In the genomic region with DNA sequence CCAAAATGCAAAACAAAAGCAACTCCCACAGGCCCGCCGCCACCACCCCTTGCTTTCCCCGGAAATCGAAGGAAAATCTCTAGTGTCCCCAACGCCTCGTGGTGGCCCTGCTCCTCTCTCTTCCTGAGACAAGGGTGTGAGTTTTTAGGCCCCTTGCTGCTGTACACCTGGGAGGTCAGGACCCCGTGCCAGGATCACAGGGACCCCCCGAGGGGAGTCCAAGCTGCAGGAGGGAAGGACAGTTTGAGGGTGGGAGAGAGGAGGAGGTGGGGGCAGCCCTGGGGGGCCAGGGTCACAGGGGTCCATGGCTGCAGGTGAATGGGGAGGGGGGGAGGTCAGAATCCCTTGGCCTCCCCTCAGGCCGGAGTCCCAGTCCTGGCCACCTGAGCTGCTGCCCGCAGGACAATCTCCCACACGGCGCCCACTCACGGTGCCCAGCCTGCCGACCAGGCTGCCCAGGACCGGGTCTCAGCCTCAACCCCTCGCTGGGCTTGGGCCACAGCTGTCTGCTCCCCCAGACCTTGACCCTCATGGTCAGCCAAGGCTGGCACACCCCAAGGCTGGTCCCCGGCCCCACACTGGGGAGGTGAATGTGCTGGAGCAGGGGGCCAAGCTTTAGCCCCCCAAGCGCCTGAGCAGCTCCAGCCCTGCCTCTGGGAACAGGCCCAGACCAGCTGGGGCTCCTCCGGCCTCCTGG, we compare ENCODE assay signal across 8 cellular contexts. TPM values are rescaled to one million over a fixed set of nuclear protein-coding genes. Genes with fewer than 3 reads are reported as not detected.
A peak's percentile ranks its signal among the peaks of the same experiment; 100 is the strongest.
DNase-seq lines count a peak whose midpoint lies in the region; TF ChIP-seq lines count a peak whose summit lies in the region.

No MANE protein-coding gene starts in this region.

- POLR2A ChIA-PET in activated CD4-positive, alpha-beta T cell treated with anti-CD3 and anti-CD28 coated beads, Interleukin-2, amount 10 ng/mL, durations not matched to agents 7 days and 5 days (lab: Charles Lee): no interaction called here

- H3K9me3 ChIP-seq in breast epithelium: no peaks in the 10 kb centered on the region

- H3K9me3 Mint-ChIP-seq in activated CD4-positive, alpha-beta T cell treated with anti-CD3 and anti-CD28 coated beads, Interleukin-2, amount 10 ng/mL, durations not matched to agents 7 days and 5 days: no peaks in the 10 kb centered on the region

- DNase-seq in activated CD4-positive, alpha-beta T cell treated with anti-CD3 and anti-CD28 coated beads, Interleukin-2, amount 10 ng/mL, durations not matched to agents 7 days and 5 days: no peak
- DNase-seq in activated CD4-positive, alpha-beta T cell treated with anti-CD3 and anti-CD28 coated beads, Interleukin-2, amount 50 U/mL, for 1 hour: no peak
- peak in 1 of 2 donors; percentile 51 for DNase-seq in breast epithelium (ENCODE audit: low spot score in 2 of 2)
- peak in 1 of 49 donors; percentile 50 for DNase-seq in substantia nigra (lab: John Stamatoyannopoulos, UW)
- no peak for DNase-seq in stimulated activated CD8-positive, alpha-beta memory T cell treated with anti-CD3 and anti-CD28 coated beads, Interleukin-4, amount 100 ng/mL, for 48 hours
- no peak for DNase-seq in NCI-H2081 treated with DMSO at 0.1 percent for 48 hours (lab: John Stamatoyannopoulos, UW)
- no peak for DNase-seq in AG08395 (ENCODE audit: low spot score)

- CTCF ChIA-PET in activated CD4-positive, alpha-beta T cell treated with anti-CD3 and anti-CD28 coated beads, Interleukin-2, amount 10 ng/mL, durations not matched to agents 7 days and 5 days (lab: Charles Lee): interaction anchor here (1.5 kb wide), 1 partner anchor 20 kb away, joined by 3 read pairs; no protein-coding TSS in a partner anchor

- no peak overlapping the region for H3K27ac ChIP-seq in breast epithelium
- H3K27ac ChIP-seq in layer of hippocampus (ENCODE audit: low read depth, low read length): peak overlapping the region; percentile 98
- H3K27ac ChIP-seq in substantia nigra (ENCODE audit: low read depth, low read length, poor library complexity, severe bottlenecking): peak overlapping the region; percentile 100

- no peak overlapping the region for H3K4me3 Mint-ChIP-seq in activated CD4-positive, alpha-beta T cell treated with anti-CD3 and anti-CD28 coated beads, Interleukin-2, amount 10 ng/mL, durations not matched to agents 7 days and 5 days

- TF ChIP-seq POLR2A in breast epithelium (IDR thresholded peaks at IDR 0.05): no peak

- peak overlapping the region in 2 of 3 donors; percentile 23 to 34 for H3K4me3 ChIP-seq in breast epithelium

- no peak for TF ChIP-seq CTCF in breast epithelium (IDR thresholded peaks at IDR 0.05)

- peak overlapping the region; percentile 31 for H3K27ac Mint-ChIP-seq in activated CD4-positive, alpha-beta T cell treated with anti-CD3 and anti-CD28 coated beads, Interleukin-2, amount 10 ng/mL, durations not matched to agents 7 days and 5 days

- peaks cover 0 to 7% of the 10 kb centered on the region in 2 donors for H3K27me3 ChIP-seq in breast epithelium
- no peaks in the 10 kb centered on the region for H3K27me3 ChIP-seq in layer of hippocampus (ENCODE audit: control insufficient read depth, insufficient read depth, low read length)

- intact Hi-C loops in breast epithelium (cut with DNase I; ENCODE audit: low total_unique reads): loop anchor here (5.0 kb wide), 1 partner anchor 694 kb away; no protein-coding TSS in a partner anchor

- no peaks in the 10 kb centered on the region for H3K36me3 Mint-ChIP-seq in activated CD4-positive, alpha-beta T cell treated with anti-CD3 and anti-CD28 coated beads, Interleukin-2, amount 10 ng/mL, durations not matched to agents 7 days and 5 days (ENCODE audit: low read depth)

- H3K4me1 ChIP-seq in breast epithelium: peaks cover 18 to 23% of the 10 kb centered on the region in 2 donors

- H3K4me1 Mint-ChIP-seq in activated CD4-positive, alpha-beta T cell treated with anti-CD3 and anti-CD28 coated beads, Interleukin-2, amount 10 ng/mL, durations not matched to agents 7 days and 5 days: peaks cover 6% of the 10 kb centered on the region

- no peaks in the 10 kb centered on the region for H3K36me3 ChIP-seq in breast epithelium

- H3K27me3 Mint-ChIP-seq in activated CD4-positive, alpha-beta T cell treated with anti-CD3 and anti-CD28 coated beads, Interleukin-2, amount 10 ng/mL, durations not matched to agents 7 days and 5 days: peaks cover 5% of the 10 kb centered on the region

RNA-seq across cellular contexts. Expression of gene TPPP, which starts 19.9 kb away (rescaled TPM):
- under 1 TPM; 0.02 to 0.05 TPM for total RNA-seq in activated CD4-positive, alpha-beta T cell treated with anti-CD3 and anti-CD28 coated beads, Interleukin-2, amount 10 ng/mL, durations not matched to agents 7 days and 5 days
- 1 to 10 TPM; 2.9 to 4.3 (median 3.4) TPM for total RNA-seq in breast epithelium

Comparison
In these comparisons a context has a peak if more than half of its experiments do, and no peak if none do; other contexts are left out.
1. H3K27ac ChIP-seq: peak in layer of hippocampus (single experiment) and substantia nigra (single experiment); none in breast epithelium (0 of 2).